27 cellular contexts compared by ENCODE assay signal in genomic region chr6:134278000-134278399, GRCh38. TPM values are rescaled to one million over a fixed set of nuclear protein-coding genes. Genes with fewer than 3 reads are reported as not detected.
DNase-seq lines count a peak whose midpoint lies in the region; ATAC-seq and TF ChIP-seq lines count a peak whose summit lies in the region.
"Had no signal": no experiment of that assay in that cellular context is flagged by ENCODE, and none has a peak within 500 bp of the region (broad histone marks: within the 10 kb centered on the region; RNA-seq: fewer than 3 reads in every experiment).

No MANE protein-coding gene starts in this region.

- peaks cover 4% of the 10 kb centered on the region for H3K4me1 Mint-ChIP-seq in GM23338

- intact Hi-C loops in breast epithelium (cut with DNase I; ENCODE audit: low total_unique reads): no loop called here

- no peak for TF ChIP-seq POLR2A in breast epithelium (IDR thresholded peaks at IDR 0.05)

- H3K36me3 ChIP-seq in BLaER1 treated with 17β-estradiol and CSF1 and Interleukin-3, amounts not matched to agents 10 nM and 100 nM: peaks cover 0 to 4% (median 0%) of the 10 kb centered on the region in 11 experiments; a peak in 1 of 22 replicates
- H3K36me3 ChIP-seq in GM23338 (ENCODE audit: insufficient read depth) (no peaks in the 10 kb centered on the region), SJSA1 (no peaks in the 10 kb centered on the region), breast epithelium (no peaks in the 10 kb centered on the region)
- H3K36me3 ChIP-seq: BE2C had no signal

- peak overlapping the region in 9 of 11 experiments; percentile 12 to 93 (median 79); a peak in 13 of 22 replicates for H3K27ac ChIP-seq in BLaER1 treated with 17β-estradiol and CSF1 and Interleukin-3, amounts not matched to agents 10 nM and 100 nM
- H3K27ac ChIP-seq in GM23338 (ENCODE audit: low read depth) (no peak overlapping the region), SJSA1 (peak overlapping the region; percentile 69), breast epithelium (no peak overlapping the region)
- H3K27ac ChIP-seq: RWPE1 had no signal

- no peaks in the 10 kb centered on the region for H3F3A ChIP-seq in GM23338 (replicated peaks; ENCODE audit: low read depth)

- no peaks in the 10 kb centered on the region for H3K27me3 ChIP-seq in BLaER1 treated with 17β-estradiol and CSF1 and Interleukin-3, amounts not matched to agents 10 nM and 100 nM
- H3K27me3 ChIP-seq in GM23338 (ENCODE audit: insufficient read depth): no peaks in the 10 kb centered on the region
- H3K27me3 ChIP-seq in SJSA1 (replicated peaks): no peaks in the 10 kb centered on the region
- no peaks in the 10 kb centered on the region for H3K27me3 ChIP-seq in breast epithelium
- H3K27me3 ChIP-seq: BE2C had no signal

- H3K4me3 Mint-ChIP-seq in GM23338: no peak overlapping the region

- peak overlapping the region in 4 of 11 experiments; percentile 68 to 95 (median 92); a peak in 6 of 22 replicates for H3K4me2 ChIP-seq in BLaER1 treated with 17β-estradiol and CSF1 and Interleukin-3, amounts not matched to agents 10 nM and 100 nM
- H3K4me2 ChIP-seq in GM23338: no peak overlapping the region

- peaks cover 0 to 7% (median 0%) of the 10 kb centered on the region in 11 experiments; a peak in 1 of 22 replicates for H3K9me3 ChIP-seq in BLaER1 treated with 17β-estradiol and CSF1 and Interleukin-3, amounts not matched to agents 10 nM and 100 nM (replicated peaks in 1 of 11)
- H3K9me3 ChIP-seq in SJSA1 (replicated peaks) (no peaks in the 10 kb centered on the region), breast epithelium (no peaks in the 10 kb centered on the region)
- H3K9me3 ChIP-seq: BE2C had no signal

- H3K9ac ChIP-seq in BLaER1 treated with 17β-estradiol and CSF1 and Interleukin-3, amounts not matched to agents 10 nM and 100 nM: 0 out of 22 replicates have a peak overlapping the region, but pooled peaks of 1 of the 11 experiments have one; percentile 26

- H3K27ac Mint-ChIP-seq in GM23338: no peak overlapping the region

- no peak overlapping the region for H3K4me3 ChIP-seq in BLaER1 treated with 17β-estradiol and CSF1 and Interleukin-3, amounts not matched to agents 10 nM and 100 nM
- H3K4me3 ChIP-seq in GM23338 (no peak overlapping the region), SJSA1 (no peak overlapping the region), breast epithelium (no peak overlapping the region)
- H3K4me3 ChIP-seq: GM12878 had no signal

- H3K4me1 ChIP-seq in BLaER1 treated with 17β-estradiol and CSF1 and Interleukin-3, amounts not matched to agents 10 nM and 100 nM: peaks cover 14 to 83% (median 28%) of the 10 kb centered on the region in 10 experiments
- H3K4me1 ChIP-seq in GM23338 (ENCODE audit: insufficient read depth) (no peaks in the 10 kb centered on the region), SJSA1 (replicated peaks) (peaks cover 28% of the 10 kb centered on the region), breast epithelium (no peaks in the 10 kb centered on the region)
- H3K4me1 ChIP-seq: BE2C had no signal

- H3K9me3 Mint-ChIP-seq in GM23338: peaks cover 2% of the 10 kb centered on the region; the same call in 1 of the 3 replicates
- H3K9me3 Mint-ChIP-seq: CD4-positive, CD25-positive, alpha-beta regulatory T cell had no signal

- DNase-seq in GM23338 (ENCODE audit: low spot score) (peak; percentile 27), SJSA1 (ENCODE audit: low read depth in 1 of 2, low spot score in 2 of 2) (peak in 1 of 2 experiments; percentile 35), fibroblast of peridontal ligament (ENCODE audit: extremely low read depth) (peak; percentile 13), HuH-7 (ENCODE audit: low spot score) (no peak), breast epithelium (ENCODE audit: low spot score in 2 of 2) (no peak), GOT3 (lab: John Stamatoyannopoulos, UW) (no peak)
- DNase-seq in NK-92 treated with Interleukin-12 subunit alpha and Interleukin-12 subunit beta, amount 100 ng/mL, for 24 hours (lab: John Stamatoyannopoulos, UW): no peak
- DNase-seq: 8988T; ACHN; BE2C; CD4-positive, CD25-positive, alpha-beta regulatory T cell; DMS153; GDM1; Kasumi-1; MV-4-11; NCI-H1105; NCI-H146; NCI-H1930; NCI-H2107; NCI-H524 treated with DMSO at 0.1 percent for 48 hours; NCI-H774; SHP77 had no signal

- H3K79me2 ChIP-seq in GM23338 (replicated peaks; ENCODE audit: insufficient read depth): no peaks in the 10 kb centered on the region

- H4K20me1 ChIP-seq in BLaER1 treated with 17β-estradiol and CSF1 and Interleukin-3, amounts not matched to agents 10 nM and 100 nM: no peaks in the 10 kb centered on the region
- no peaks in the 10 kb centered on the region for H4K20me1 ChIP-seq in GM23338 (replicated peaks; ENCODE audit: insufficient read depth)

- no peak for ATAC-seq in GM23338
- ATAC-seq: GM12878, HCT116, Panc1 had no signal

- no peaks in the 10 kb centered on the region for H3K27me3 Mint-ChIP-seq in GM23338 (ENCODE audit: insufficient read depth, low read depth, poor library complexity)
- H3K27me3 Mint-ChIP-seq: CD4-positive, CD25-positive, alpha-beta regulatory T cell had no signal

- H3K36me3 Mint-ChIP-seq in GM23338 (ENCODE audit: low read depth): no peaks in the 10 kb centered on the region
- H3K36me3 Mint-ChIP-seq: CD4-positive, CD25-positive, alpha-beta regulatory T cell had no signal

- no peaks in the 10 kb centered on the region; the same call in 1 of the 2 replicates for H3K9me2 ChIP-seq in GM23338 (ENCODE audit: insufficient read depth)

- H2AFZ ChIP-seq in GM23338: no peak overlapping the region

- TF ChIP-seq CTCF in GM23338 (conservative IDR thresholded peaks at IDR 0.05; ENCODE audit: low read depth in 2 of 2): no peak
- no peak for TF ChIP-seq CTCF in breast epithelium (IDR thresholded peaks at IDR 0.05)

TF ChIP-seq in GM23338, 12 proteins besides CTCF, POLR2A, EP300 and RAD21 (continues in another document):
- TF ChIP-seq POLR2AphosphoS5 (IDR thresholded peaks at IDR 0.05; ENCODE audit: low read depth) (no peak), ETS1 (IDR thresholded peaks at IDR 0.05) (no peak), CREB1 (CRISPR knock-in tag; IDR thresholded peaks at IDR 0.05; ENCODE audit: low read depth) (no peak), NANOG (IDR thresholded peaks at IDR 0.05; ENCODE audit: borderline replicate concordance) (no peak), ZNF331 (CRISPR knock-in tag; IDR thresholded peaks at IDR 0.05; ENCODE audit: low read depth) (no peak), ZNF114 (CRISPR knock-in tag; IDR thresholded peaks at IDR 0.05) (no peak), JUNB (IDR thresholded peaks at IDR 0.05; ENCODE audit: unreplicated experiment) (no peak), EZH2phosphoT487 (IDR thresholded peaks at IDR 0.05; ENCODE audit: unreplicated experiment) (no peak)

RNA-seq across cellular contexts. Expression of gene SGK1, which starts 39.9 kb away (rescaled TPM):
- 34.2 and 37.2 TPM in 2 replicates for total RNA-seq in GM23338 (2014; rRNA removed; shearing (Covaris generic))
- 15.0 and 16.3 TPM in 2 replicates for polyA plus RNA-seq in GM23338 (2016; fragmentation: Nextera tagmentation; extraction: Ambion mirVana)
- 50.2 and 53.9 TPM in 2 replicates for total RNA-seq in SJSA1 (2014; rRNA removed; shearing (Covaris generic))
- total RNA-seq in breast epithelium: 100 to 1,000 TPM; 104 to 459 (median 193) TPM

Comparison
In these comparisons a context has a peak if more than half of its experiments do, and no peak if none do; other contexts are left out.
1. H3K27ac ChIP-seq: peak in BLaER1 treated with 17β-estradiol and CSF1 and Interleukin-3, amounts not matched to agents 10 nM and 100 nM (9 of 11) and SJSA1 (single experiment); none in GM23338 (single experiment) and breast epithelium (0 of 2).
2. DNase-seq: peak in GM23338 (single experiment) and fibroblast of peridontal ligament (single experiment); none in HuH-7 (single experiment), breast epithelium (0 of 2), GOT3 (single experiment) and NK-92 treated with Interleukin-12 subunit alpha and Interleukin-12 subunit beta, amount 100 ng/mL, for 24 hours (single experiment).